ENCODE assay signal across 14 cellular contexts in genomic region chr7:79980376-79980775, GRCh38.
DNase-seq lines count a peak whose midpoint lies in the region; ATAC-seq and TF ChIP-seq lines count a peak whose summit lies in the region.
"Had no signal": no experiment of that assay in that cellular context is flagged by ENCODE, and none has a peak within 500 bp of the region (broad histone marks: within the 10 kb centered on the region; RNA-seq: fewer than 3 reads in every experiment).

No MANE protein-coding gene starts in this region.

- H3K4me2 ChIP-seq in IMR-90 (ENCODE audit: low read depth, low read length), result no peak overlapping the region; the same call in 1 of the 2 replicates
- peak overlapping the region; percentile 49 for H3K4me2 ChIP-seq in fibroblast of lung (ENCODE audit: extremely low read depth, insufficient read depth, low read length)
- peak overlapping the region; percentile 67 for H3K4me2 ChIP-seq in smooth muscle cell
- H3K4me2 ChIP-seq: GM23338 had no signal

- H3K79me2 ChIP-seq in fibroblast of lung (ENCODE audit: control insufficient read depth, insufficient read depth, low read length) (no peaks in the 10 kb centered on the region), smooth muscle cell (ENCODE audit: low read depth) (no peaks in the 10 kb centered on the region)

- peak overlapping the region; percentile 100 for H2BK20ac ChIP-seq in IMR-90 (ENCODE audit: low read depth, low read length)

- peak overlapping the region; percentile 99; the same call in 1 of the 2 replicates for H4K5ac ChIP-seq in IMR-90 (ENCODE audit: low read depth, low read length)

- intact Hi-C loops in IMR-90 (cut with micrococcal nuclease), result no loop called here

- no peak for DNase-seq in IMR-90
- DNase-seq in fibroblast of lung (ENCODE audit: low read depth in 2 of 2), result no peak
- DNase-seq in smooth muscle cell (lab: John Stamatoyannopoulos, UW; ENCODE audit: unreplicated experiment), result no peak
- DNase-seq in HuH-7 (ENCODE audit: low spot score), result no peak
- DNase-seq in KBM-7, result no peak
- no peak for DNase-seq in activated CD4-positive, CD25-positive, alpha-beta regulatory T cell (lab: John Stamatoyannopoulos, UW)
- DNase-seq: BE2C; CD4-positive, alpha-beta memory T cell; DMS79; H7 had no signal

- ATAC-seq in IMR-90 (ENCODE audit: low read depth) (no peak), SK-N-SH treated with all-trans-retinoic acid at 6 μM for 48 hours (no peak)
- ATAC-seq: GM12878, GM23338 had no signal

- peak overlapping the region; percentile 92 to 96 for H4K8ac ChIP-seq in IMR-90 (ENCODE audit: low read depth in 2 of 2, low read length in 2 of 2)

- in situ Hi-C loops in IMR-90 (cut with MboI; ENCODE audit: low sequenced_read_pairs) (no loop called here), KBM-7 (cut with MboI; ENCODE audit: low pct_unique_long_range_greater_than_20kb, low sequenced_read_pairs) (no loop called here)

- TF ChIP-seq CTCF in IMR-90 (conservative IDR thresholded peaks at IDR 0.05; ENCODE audit: low read depth, low read length), result no peak
- TF ChIP-seq CTCF in fibroblast of lung (conservative IDR thresholded peaks at IDR 0.05 in 1 of 2, IDR thresholded peaks at IDR 0.05 in 1 of 2; ENCODE audit: low read depth in 1 of 2, low read length in 2 of 2), result no peak
- TF ChIP-seq CTCF in smooth muscle cell (IDR thresholded peaks at IDR 0.05; ENCODE audit: borderline replicate concordance, insufficient read depth, poor library complexity, severe bottlenecking), result no peak

- H3K4ac ChIP-seq in IMR-90 (ENCODE audit: low read depth, low read length), result peak overlapping the region; percentile 98

- H4K91ac ChIP-seq in IMR-90 (ENCODE audit: insufficient read depth, low read depth, low read length), result peak overlapping the region; percentile 99

- H3K36me3 ChIP-seq in IMR-90 (ENCODE audit: control insufficient read depth, insufficient read depth, low read length), result no peaks in the 10 kb centered on the region
- no peaks in the 10 kb centered on the region for H3K36me3 ChIP-seq in fibroblast of lung (ENCODE audit: control insufficient read depth, insufficient read depth, low read length)
- no peaks in the 10 kb centered on the region for H3K36me3 ChIP-seq in smooth muscle cell (ENCODE audit: low read depth)
- H3K36me3 ChIP-seq: BE2C had no signal

- peak overlapping the region; percentile 86; the same call in 1 of the 2 replicates for H3K56ac ChIP-seq in IMR-90 (ENCODE audit: extremely low read depth, insufficient read depth, low read length)

- H3K9ac ChIP-seq in IMR-90 (ENCODE audit: low read depth, low read length), result peak overlapping the region; percentile 17; the same call in 1 of the 2 replicates
- H3K9ac ChIP-seq in fibroblast of lung (ENCODE audit: insufficient read depth, low read length), result no peak overlapping the region
- H3K9ac ChIP-seq in smooth muscle cell (ENCODE audit: low read depth), result no peak overlapping the region

- peak overlapping the region; percentile 97 for H3K23ac ChIP-seq in IMR-90 (ENCODE audit: low read depth, low read length)

- H2AK9ac ChIP-seq in IMR-90 (replicated peaks; ENCODE audit: low read depth, low read length, poor library complexity), result no peak overlapping the region

- peak overlapping the region; percentile 63 for H3K27ac ChIP-seq in IMR-90 (ENCODE audit: insufficient read depth, low read length)
- peak overlapping the region; percentile 58 for H3K27ac ChIP-seq in fibroblast of lung (ENCODE audit: insufficient read depth, low read length)
- H3K27ac ChIP-seq in smooth muscle cell (ENCODE audit: low read depth), result peak overlapping the region; percentile 66
- H3K27ac ChIP-seq: C4-2B had no signal

- BruUV-seq in IMR-90 (replicated peaks; lab: Mats Ljungman, UMichigan), result no TSS peak

- WGBS in IMR-90 (ENCODE audit: extremely low coverage in 2 of 2, insufficient read length in 1 of 2), 2 experiments, result 0% methylated on average over 1 of the region's 1 CpG; no CpG with 5 or more reads in 1 of the 2 experiments
- WGBS in smooth muscle cell (ENCODE audit: low lambda C conversion rate), result 49% methylated on average over 1 of the region's 1 CpG

- H2BK15ac ChIP-seq in IMR-90 (ENCODE audit: low read depth, low read length), result peak overlapping the region; percentile 90

- TF ChIP-seq POLR2A in IMR-90 (IDR thresholded peaks at IDR 0.05; ENCODE audit: low read depth, low read length), result no peak

- dilution Hi-C loops in IMR-90 (cut with HindIII; ENCODE audit: low sequenced_read_pairs, unreplicated experiment), result no loop called here

- POLR2A ChIA-PET in IMR-90 (lab: Charles Lee; ENCODE audit: unreplicated experiment), result no interaction called here

- no peaks in the 10 kb centered on the region for H3K27me3 ChIP-seq in IMR-90 (ENCODE audit: control insufficient read depth, insufficient read depth, low read length)
- H3K27me3 ChIP-seq in fibroblast of lung (ENCODE audit: control insufficient read depth, insufficient read depth, low read length), result no peaks in the 10 kb centered on the region
- no peaks in the 10 kb centered on the region for H3K27me3 ChIP-seq in smooth muscle cell (ENCODE audit: low read depth)
- H3K27me3 ChIP-seq: BE2C had no signal

- H3K14ac ChIP-seq in IMR-90 (replicated peaks; ENCODE audit: low read depth, low read length), result peak overlapping the region; percentile 98

- H3K4me3 ChIP-seq in IMR-90 (ENCODE audit: insufficient read depth, low read depth, low read length), result no peak overlapping the region
- H3K4me3 ChIP-seq in fibroblast of lung (replicated peaks in 1 of 4; ENCODE audit: control extremely low read depth in 1 of 4, insufficient read depth in 1 of 4, low read depth in 3 of 4, low read length in 4 of 4), result no peak overlapping the region
- no peak overlapping the region for H3K4me3 ChIP-seq in smooth muscle cell
- H3K4me3 ChIP-seq: GM12878, GM23338 had no signal

- no peaks in the 10 kb centered on the region for H3K9me1 ChIP-seq in IMR-90 (ENCODE audit: insufficient read depth, low read length)

- peak overlapping the region; percentile 100 for H3K18ac ChIP-seq in IMR-90 (ENCODE audit: low read depth, low read length)

- CTCF ChIA-PET in IMR-90 (lab: Yijun Ruan, JAX), result no interaction called here

- H2BK5ac ChIP-seq in IMR-90 (ENCODE audit: low read depth, low read length, poor library complexity, severe bottlenecking), result peak overlapping the region; percentile 100

- H4K20me1 ChIP-seq in IMR-90 (ENCODE audit: insufficient read depth, low read length) (no peaks in the 10 kb centered on the region), fibroblast of lung (ENCODE audit: control insufficient read depth, extremely low read depth, insufficient read depth, low read length) (no peaks in the 10 kb centered on the region), smooth muscle cell (ENCODE audit: low read depth) (no peaks in the 10 kb centered on the region)

- H2AFZ ChIP-seq in IMR-90 (replicated peaks; ENCODE audit: low read length, poor library complexity) (no peak overlapping the region), fibroblast of lung (ENCODE audit: low read length) (no peak overlapping the region), smooth muscle cell (ENCODE audit: low read depth) (peak overlapping the region; percentile 23)
- H2AFZ ChIP-seq: GM23338 had no signal

- peak overlapping the region; percentile 89 for H2AK5ac ChIP-seq in IMR-90 (ENCODE audit: low read depth, low read length)

- peaks cover 5% of the 10 kb centered on the region for H3F3A ChIP-seq in smooth muscle cell (ENCODE audit: low read depth)

- TF ChIP-seq RAD21 in IMR-90 (IDR thresholded peaks at IDR 0.05; ENCODE audit: low read length), result no peak

- H3K4me1 ChIP-seq in IMR-90 (ENCODE audit: control insufficient read depth, insufficient read depth, low read length), result peaks cover 9% of the 10 kb centered on the region
- peaks cover 16% of the 10 kb centered on the region for H3K4me1 ChIP-seq in fibroblast of lung (ENCODE audit: control insufficient read depth, extremely low read depth, insufficient read depth, low read length)
- H3K4me1 ChIP-seq in smooth muscle cell (ENCODE audit: low read depth), result peaks cover 21% of the 10 kb centered on the region

- H2BK120ac ChIP-seq in IMR-90 (ENCODE audit: low read depth, low read length), result peak overlapping the region; percentile 100

- H3K79me1 ChIP-seq in IMR-90 (ENCODE audit: low read depth in 1 of 2, low read length in 2 of 2), result no peaks in the 10 kb centered on the region

- H3K9me3 ChIP-seq in IMR-90 (ENCODE audit: control insufficient read depth, insufficient read depth, low read length), result no peaks in the 10 kb centered on the region
- no peaks in the 10 kb centered on the region for H3K9me3 ChIP-seq in fibroblast of lung (ENCODE audit: control insufficient read depth, insufficient read depth, low read depth, low read length)
- H3K9me3 ChIP-seq in smooth muscle cell (replicated peaks; ENCODE audit: low read depth), result no peaks in the 10 kb centered on the region
- H3K9me3 ChIP-seq: BE2C had no signal

TF ChIP-seq in IMR-90, 13 proteins besides CTCF, POLR2A, EP300 and RAD21 (continues in another document):
- TF ChIP-seq CEBPB (IDR thresholded peaks at IDR 0.05; ENCODE audit: low read depth, low read length) (no peak), BHLHE40 (IDR thresholded peaks at IDR 0.05; ENCODE audit: low read depth, low read length) (no peak), SMC3 (IDR thresholded peaks at IDR 0.05; ENCODE audit: low read depth, low read length) (no peak)
- TF ChIP-seq, protein P1, sequence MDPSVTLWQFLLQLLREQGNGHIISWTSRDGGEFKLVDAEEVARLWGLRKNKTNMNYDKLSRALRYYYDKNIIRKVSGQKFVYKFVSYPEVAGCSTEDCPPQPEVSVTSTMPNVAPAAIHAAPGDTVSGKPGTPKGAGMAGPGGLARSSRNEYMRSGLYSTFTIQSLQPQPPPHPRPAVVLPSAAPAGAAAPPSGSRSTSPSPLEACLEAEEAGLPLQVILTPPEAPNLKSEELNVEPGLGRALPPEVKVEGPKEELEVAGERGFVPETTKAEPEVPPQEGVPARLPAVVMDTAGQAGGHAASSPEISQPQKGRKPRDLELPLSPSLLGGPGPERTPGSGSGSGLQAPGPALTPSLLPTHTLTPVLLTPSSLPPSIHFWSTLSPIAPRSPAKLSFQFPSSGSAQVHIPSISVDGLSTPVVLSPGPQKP (IDR thresholded peaks at IDR 0.05; ENCODE audit: borderline replicate concordance, low read depth, low read length), result no peak

TF ChIP-seq in SK-N-SH treated with all-trans-retinoic acid at 6 μM for 48 hours, 23 proteins besides CTCF, POLR2A, EP300 and RAD21:
- TF ChIP-seq ISL1 (CRISPR knock-in tag; IDR thresholded peaks at IDR 0.05), result peak; percentile 35; the same call in 1 of the 2 replicates
- TF ChIP-seq ZFP30 (CRISPR knock-in tag; IDR thresholded peaks at IDR 0.05), result no peak
TF ChIP-seq in SK-N-SH treated with all-trans-retinoic acid at 6 μM for 48 hours: peak in this region for 1.
